Comparison of ENCODE assay signal across 8 cellular contexts in the genomic region with DNA sequence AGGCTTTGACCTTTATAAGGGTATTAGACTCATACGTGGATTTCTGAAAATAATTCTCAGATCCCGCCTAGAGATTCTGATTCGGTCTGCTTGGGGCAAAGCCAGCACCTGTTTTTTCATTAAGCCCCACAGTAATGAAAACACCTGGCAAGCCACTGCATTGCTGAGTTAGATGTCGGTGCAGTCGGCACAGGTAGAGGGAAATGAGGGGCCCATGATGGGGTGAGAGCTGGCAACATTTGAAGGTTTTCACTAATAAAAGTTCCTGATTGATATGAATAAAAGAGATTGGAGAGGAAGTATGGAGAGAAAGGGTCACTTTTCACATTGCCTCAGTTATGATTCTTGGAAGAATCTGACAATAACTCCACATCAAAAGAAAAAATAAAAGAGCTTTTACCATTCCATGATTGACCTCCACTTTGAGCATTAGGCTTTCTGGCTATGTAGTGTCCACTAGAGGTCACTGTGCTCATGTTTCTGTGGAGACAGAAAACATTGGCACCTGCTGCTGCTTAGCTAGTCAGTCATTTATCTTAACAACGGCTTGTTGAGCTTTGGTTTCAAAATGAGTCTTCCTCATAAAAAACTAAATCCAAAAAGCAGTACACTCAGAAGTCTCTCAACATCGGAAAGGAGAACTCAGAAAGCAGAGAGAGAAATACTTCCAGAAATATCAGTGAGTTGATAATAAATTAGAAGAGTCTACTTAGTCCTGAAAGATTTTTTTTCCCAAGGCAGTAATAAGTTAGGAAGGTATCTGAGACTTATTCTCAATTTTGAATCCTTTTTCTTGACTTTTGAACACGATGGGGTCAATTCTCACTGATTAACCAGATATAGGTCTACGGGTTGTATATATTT. TPM values are rescaled to one million over a fixed set of nuclear protein-coding genes. Genes with fewer than 3 reads are reported as not detected.
A peak's percentile ranks its signal among the peaks of the same experiment; 100 is the strongest.
DNase-seq lines count a peak whose midpoint lies in the region; ATAC-seq and TF ChIP-seq lines count a peak whose summit lies in the region.

No MANE protein-coding gene starts in this region.

- no peaks in the 10 kb centered on the region for H3K9me3 Mint-ChIP-seq in activated naive CD4-positive, alpha-beta T cell treated with anti-CD3 and anti-CD28 coated beads, Interleukin-2, amount 10 ng/mL, durations not matched to agents 7 days and 5 days
- H3K9me3 Mint-ChIP-seq in glutamatergic neuron (ENCODE audit: unreplicated experiment) (no peaks in the 10 kb centered on the region), progenitor cell of endocrine pancreas (ENCODE audit: low read depth) (no peaks in the 10 kb centered on the region)

- peaks cover 36% of the 10 kb centered on the region for H3K27me3 Mint-ChIP-seq in activated naive CD4-positive, alpha-beta T cell treated with anti-CD3 and anti-CD28 coated beads, Interleukin-2, amount 10 ng/mL, durations not matched to agents 7 days and 5 days
- H3K27me3 Mint-ChIP-seq in glutamatergic neuron (ENCODE audit: unreplicated experiment) = no peaks in the 10 kb centered on the region
- H3K27me3 Mint-ChIP-seq in progenitor cell of endocrine pancreas = peaks cover 3% of the 10 kb centered on the region

- peaks cover 2% of the 10 kb centered on the region for H3K4me1 Mint-ChIP-seq in activated naive CD4-positive, alpha-beta T cell treated with anti-CD3 and anti-CD28 coated beads, Interleukin-2, amount 10 ng/mL, durations not matched to agents 7 days and 5 days
- H3K4me1 Mint-ChIP-seq in glutamatergic neuron (ENCODE audit: low read depth, unreplicated experiment) = no peaks in the 10 kb centered on the region
- H3K4me1 Mint-ChIP-seq in progenitor cell of endocrine pancreas (ENCODE audit: low read depth) = peaks cover 24% of the 10 kb centered on the region

- CTCF ChIA-PET in activated naive CD4-positive, alpha-beta T cell treated with anti-CD3 and anti-CD28 coated beads, Interleukin-2, amount 10 ng/mL, durations not matched to agents 7 days and 5 days (lab: Charles Lee) = interaction anchor here (0.5 to 3.7 kb wide), 24 partner anchors 10 to 416 kb away, joined by 3 to 54 read pairs (median 4); a partner anchor contains a TSS

- no peak overlapping the region for H3K4me3 Mint-ChIP-seq in activated naive CD4-positive, alpha-beta T cell treated with anti-CD3 and anti-CD28 coated beads, Interleukin-2, amount 10 ng/mL, durations not matched to agents 7 days and 5 days
- no peak overlapping the region for H3K4me3 Mint-ChIP-seq in glutamatergic neuron (ENCODE audit: unreplicated experiment)
- no peak overlapping the region for H3K4me3 Mint-ChIP-seq in progenitor cell of endocrine pancreas (ENCODE audit: low read depth)

- DNase-seq in activated CD4-positive, CD25-positive, alpha-beta regulatory T cell treated with anti-CD3 and anti-CD28 coated beads, Interleukin-2, amount 50 U/mL, for 72 hours = no peak
- DNase-seq in NCI-H460 (ENCODE audit: extremely low read depth, low read depth) = peak; percentile 57
- peak; percentile 40 for DNase-seq in activated naive CD4-positive, alpha-beta T cell treated with anti-CD3 and anti-CD28 coated beads, Interleukin-2, amount 10 ng/mL, durations not matched to agents 7 days and 5 days
- DNase-seq in glutamatergic neuron = no peak
- no peak for DNase-seq in progenitor cell of endocrine pancreas (ENCODE audit: low spot score, unreplicated experiment)

- peak; percentile 71 to 85 for ATAC-seq in activated CD4-positive, CD25-positive, alpha-beta regulatory T cell treated with anti-CD3 and anti-CD28 coated beads, Interleukin-2, amount 50 U/mL, for 24 hours
- peak; percentile 98 for ATAC-seq in GM21367 (IDR thresholded peaks at IDR 0.05; ENCODE audit: unreplicated experiment)
- peak; percentile 96 for ATAC-seq in HG03469 (IDR thresholded peaks at IDR 0.05; ENCODE audit: unreplicated experiment)

- H3K36me3 Mint-ChIP-seq in activated naive CD4-positive, alpha-beta T cell treated with anti-CD3 and anti-CD28 coated beads, Interleukin-2, amount 10 ng/mL, durations not matched to agents 7 days and 5 days = no peaks in the 10 kb centered on the region
- H3K36me3 Mint-ChIP-seq in glutamatergic neuron (ENCODE audit: unreplicated experiment) (no peaks in the 10 kb centered on the region), progenitor cell of endocrine pancreas (ENCODE audit: insufficient read depth) (no peaks in the 10 kb centered on the region)

- peak; percentile 86 for TF ChIP-seq CTCF in glutamatergic neuron (IDR thresholded peaks at IDR 0.05; ENCODE audit: partially characterized antibody, unreplicated experiment)
- TF ChIP-seq CTCF in progenitor cell of endocrine pancreas (IDR thresholded peaks at IDR 0.05; ENCODE audit: unreplicated experiment) = peak; percentile 91

- H3K27ac Mint-ChIP-seq in activated naive CD4-positive, alpha-beta T cell treated with anti-CD3 and anti-CD28 coated beads, Interleukin-2, amount 10 ng/mL, durations not matched to agents 7 days and 5 days = no peak overlapping the region
- no peak overlapping the region for H3K27ac Mint-ChIP-seq in glutamatergic neuron (ENCODE audit: unreplicated experiment)
- no peak overlapping the region for H3K27ac Mint-ChIP-seq in progenitor cell of endocrine pancreas

RNA-seq across cellular contexts. Expression of a gene that starts 53.3 kb away (rescaled TPM):
- 0.14 and 0.42 TPM in 2 replicates for total RNA-seq in NCI-H460 (2014; rRNA removed; shearing (Covaris generic))
- 1.1 and 1.4 TPM in 2 replicates for polyA plus RNA-seq in NCI-H460 (2014; cell fraction: nucleus; rRNA removed)
- total RNA-seq in glutamatergic neuron (ENCODE audit: unreplicated experiment) (0.10 TPM), progenitor cell of endocrine pancreas (0.84 and 1.3 TPM in 2 replicates)

Comparison
In these comparisons a context has a peak if more than half of its experiments do, and no peak if none do; other contexts are left out.
1. DNase-seq: peak in NCI-H460 (single experiment) and activated naive CD4-positive, alpha-beta T cell treated with anti-CD3 and anti-CD28 coated beads, Interleukin-2, amount 10 ng/mL, durations not matched to agents 7 days and 5 days (single experiment); none in activated CD4-positive, CD25-positive, alpha-beta regulatory T cell treated with anti-CD3 and anti-CD28 coated beads, Interleukin-2, amount 50 U/mL, for 72 hours (single experiment), glutamatergic neuron (single experiment) and progenitor cell of endocrine pancreas (single experiment).
2. Peak in every context shown above with its lines, with median percentiles within 50 percentile points of each other: ATAC-seq.